ENCODE assay signal across 1 cellular context in the genomic region with DNA sequence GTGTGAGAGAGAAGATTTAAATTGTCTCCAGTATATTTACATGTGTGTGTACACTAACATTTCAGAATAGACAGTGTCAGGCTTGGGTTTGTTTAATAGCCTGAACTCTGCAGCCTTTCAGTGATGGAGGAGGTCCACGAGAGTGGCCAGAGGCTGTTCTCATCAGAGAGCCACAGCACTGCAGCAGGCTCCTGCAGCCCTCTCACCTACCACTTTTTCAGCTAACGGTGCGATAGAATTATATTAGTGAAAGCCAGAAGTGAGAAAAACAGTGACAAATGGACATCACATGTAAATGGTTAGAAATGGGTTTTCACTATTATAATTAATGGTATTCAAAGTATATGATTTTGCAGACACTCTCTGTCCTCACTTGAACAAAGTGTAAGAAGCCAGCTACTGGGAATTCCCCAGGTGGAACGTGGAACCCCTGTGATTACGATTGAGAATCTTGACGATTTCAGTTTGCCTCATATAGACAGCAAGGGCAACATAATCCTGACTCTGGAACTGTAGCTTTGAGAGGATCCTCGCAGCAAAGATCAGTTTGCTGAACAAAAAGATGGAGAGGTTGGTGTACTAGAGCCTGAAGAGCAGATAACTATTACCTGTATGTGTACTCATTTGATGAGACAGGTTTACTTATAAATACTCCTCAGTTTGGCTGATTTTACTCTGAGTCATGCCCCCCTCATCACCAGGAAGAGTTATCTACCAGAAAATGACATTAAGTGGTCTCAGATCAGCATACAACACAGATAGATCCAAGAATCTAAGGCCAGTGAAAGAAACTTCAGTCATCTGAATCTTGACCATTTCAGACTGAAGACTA.
A peak's percentile ranks its signal among the peaks of the same experiment; 100 is the strongest.
TF ChIP-seq lines count a peak whose summit lies in the region.

No MANE protein-coding gene starts in this region.

TF ChIP-seq in GM12878, 131 proteins besides CTCF, POLR2A, EP300 and RAD21:
- TF ChIP-seq, protein P1, sequence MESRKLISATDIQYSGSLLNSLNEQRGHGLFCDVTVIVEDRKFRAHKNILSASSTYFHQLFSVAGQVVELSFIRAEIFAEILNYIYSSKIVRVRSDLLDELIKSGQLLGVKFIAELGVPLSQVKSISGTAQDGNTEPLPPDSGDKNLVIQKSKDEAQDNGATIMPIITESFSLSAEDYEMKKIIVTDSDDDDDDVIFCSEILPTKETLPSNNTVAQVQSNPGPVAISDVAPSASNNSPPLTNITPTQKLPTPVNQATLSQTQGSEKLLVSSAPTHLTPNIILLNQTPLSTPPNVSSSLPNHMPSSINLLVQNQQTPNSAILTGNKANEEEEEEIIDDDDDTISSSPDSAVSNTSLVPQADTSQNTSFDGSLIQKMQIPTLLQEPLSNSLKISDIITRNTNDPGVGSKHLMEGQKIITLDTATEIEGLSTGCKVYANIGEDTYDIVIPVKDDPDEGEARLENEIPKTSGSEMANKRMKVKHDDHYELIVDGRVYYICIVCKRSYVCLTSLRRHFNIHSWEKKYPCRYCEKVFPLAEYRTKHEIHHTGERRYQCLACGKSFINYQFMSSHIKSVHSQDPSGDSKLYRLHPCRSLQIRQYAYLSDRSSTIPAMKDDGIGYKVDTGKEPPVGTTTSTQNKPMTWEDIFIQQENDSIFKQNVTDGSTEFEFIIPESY (IDR thresholded peaks at IDR 0.05), result no peak
- TF ChIP-seq GATAD2B (conservative IDR thresholded peaks at IDR 0.05; ENCODE audit: low read depth), result no peak
- TF ChIP-seq ETV6 (conservative IDR thresholded peaks at IDR 0.05 in 1 of 2, IDR thresholded peaks at IDR 0.05 in 1 of 2; ENCODE audit: borderline replicate concordance in 1 of 2, low read depth in 1 of 2), result 0 out of 4 replicates have a peak, but pooled peaks of 1 of the 2 experiments have one; percentile 25
